31 cellular contexts compared by ENCODE assay signal in the genomic region with DNA sequence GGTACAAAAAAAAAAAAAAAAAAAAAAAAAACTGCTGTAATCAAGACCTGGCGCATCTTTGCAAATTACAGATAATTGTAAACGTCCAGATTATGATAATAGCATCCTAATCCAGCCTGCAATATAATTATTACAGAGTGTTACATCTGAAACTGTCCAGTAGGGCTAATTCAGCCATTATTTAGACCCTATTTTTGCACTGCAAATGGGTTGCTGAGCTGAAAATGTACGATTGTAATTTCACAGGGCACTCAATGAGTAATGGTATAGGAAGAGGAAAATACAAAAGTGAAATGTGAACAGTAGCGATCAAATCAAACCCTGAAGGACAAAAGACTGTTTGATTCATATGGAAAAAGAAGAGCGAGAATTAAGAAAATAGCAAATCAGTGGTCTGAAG. TPM values are rescaled to one million over a fixed set of nuclear protein-coding genes. Genes with fewer than 3 reads are reported as not detected.
"Had no signal": no experiment of that assay in that cellular context is flagged by ENCODE, and none has a peak within 500 bp of the region (broad histone marks: within the 10 kb centered on the region; RNA-seq: fewer than 3 reads in every experiment).

No MANE protein-coding gene starts in this region.

- H3K9me3 ChIP-seq: heart left ventricle, spleen, transverse colon, vagina had no signal

- DNase-seq: activated CD4-positive, alpha-beta memory T cell treated with anti-CD3 and anti-CD28 coated beads, Interleukin-2, amount 10 ng/mL, durations not matched to agents 7 days and 5 days; activated CD4-positive, alpha-beta T cell treated with anti-CD3 and anti-CD28 coated beads for 1 hour; activated CD4-positive, alpha-beta T cell treated with anti-CD3 and anti-CD28 coated beads, Interleukin-2, amount 10 ng/mL, durations not matched to agents 7 days and 5 days; activated CD8-positive, alpha-beta memory T cell treated with anti-CD3 and anti-CD28 coated beads, Interleukin-2, amount 50 U/mL, for 48 hours; activated gamma-delta T cell; activated naive CD4-positive, alpha-beta T cell treated with anti-CD3 and anti-CD28 coated beads, Interleukin-2, amount 50 U/mL, for 16 hours; activated T-cell treated with anti-CD3 and anti-CD28 coated beads, Interleukin-2, amount 50 U/mL, for 24 hours; amniotic stem cell; caudate nucleus; cortex of kidney; effector memory CD8-positive, alpha-beta T cell; erythroblast; foreskin fibroblast; heart left ventricle; hypothalamus; immature natural killer cell; midbrain; naive thymus-derived CD4-positive, alpha-beta T cell; right cardiac atrium; spleen; stimulated activated naive CD4-positive, alpha-beta T cell treated with Interleukin-2 at 50 U/mL for 16 hours; T-helper 2 cell; transverse colon had no signal

- H3K4me3 ChIP-seq: heart left ventricle, spleen, transverse colon, vagina had no signal

- FAIRE-seq: astrocyte had no signal

- ATAC-seq: effector memory CD8-positive, alpha-beta T cell; heart left ventricle; naive thymus-derived CD4-positive, alpha-beta T cell; right cardiac atrium; WTC11 had no signal

- H3K36me3 ChIP-seq: heart left ventricle, spleen, transverse colon, vagina had no signal

- H3K27ac ChIP-seq: heart left ventricle, spleen, transverse colon, vagina had no signal

RNA-seq across cellular contexts. Expression of a gene that starts 8.8 kb away (rescaled TPM):
- total RNA-seq: activated CD4-positive, alpha-beta memory T cell treated with anti-CD3 and anti-CD28 coated beads, Interleukin-2, amount 10 ng/mL, durations not matched to agents 7 days and 5 days; activated CD4-positive, alpha-beta T cell treated with anti-CD3 and anti-CD28 coated beads, Interleukin-2, amount 10 ng/mL, durations not matched to agents 7 days and 5 days; chondrocyte; kidney epithelial cell; naive thymus-derived CD4-positive, alpha-beta T cell; omental fat pad; pulmonary artery endothelial cell; right cardiac atrium; spleen; transverse colon; vagina had no signal
- polyA plus RNA-seq: fibroblast of lung; heart left ventricle; immature natural killer cell; naive thymus-derived CD4-positive, alpha-beta T cell; right cardiac atrium; spleen had no signal

RNA-seq across cellular contexts. Expression of a gene that starts 10.5 kb away (rescaled TPM):
- total RNA-seq: activated CD4-positive, alpha-beta memory T cell treated with anti-CD3 and anti-CD28 coated beads, Interleukin-2, amount 10 ng/mL, durations not matched to agents 7 days and 5 days; activated CD4-positive, alpha-beta T cell treated with anti-CD3 and anti-CD28 coated beads, Interleukin-2, amount 10 ng/mL, durations not matched to agents 7 days and 5 days; kidney epithelial cell; naive thymus-derived CD4-positive, alpha-beta T cell; pulmonary artery endothelial cell; right cardiac atrium; transverse colon; WTC11 had no signal
- polyA plus RNA-seq: immature natural killer cell; naive thymus-derived CD4-positive, alpha-beta T cell had no signal
